In genomic region chr11:85664561-85665481, GRCh38 we compare ENCODE assay signal across 8 cellular contexts. TPM values are rescaled to one million over a fixed set of nuclear protein-coding genes. Genes with fewer than 3 reads are reported as not detected.
A peak's percentile ranks its signal among the peaks of the same experiment; 100 is the strongest.
DNase-seq lines count a peak whose midpoint lies in the region; ATAC-seq and TF ChIP-seq lines count a peak whose summit lies in the region.

Gene CREBZF, minus strand, starts transcription at chr11:85665129. Its CDS starts 254 bp downstream, at chr11:85664875.

- WGBS in right lobe of liver (ENCODE audit: insufficient coverage, low coverage, low lambda C conversion rate, missing lambda C conversion rate), result under 1% methylated on average over 18 of the region's 70 CpGs

- H3K27ac Mint-ChIP-seq in activated CD4-positive, alpha-beta memory T cell treated with anti-CD3 and anti-CD28 coated beads for 36 hours, result peak within 1 kb of the TSS; percentile 99

- peaks cover 29% of the 10 kb centered on the region for H3K4me1 Mint-ChIP-seq in activated CD4-positive, alpha-beta memory T cell treated with anti-CD3 and anti-CD28 coated beads for 36 hours (ENCODE audit: low read depth)

- TF ChIP-seq CTCF in dorsolateral prefrontal cortex (IDR thresholded peaks at IDR 0.05 in 54 of 56, conservative IDR thresholded peaks at IDR 0.05 in 2 of 56; ENCODE audit: low read depth in 1 of 56, partially characterized antibody in 56 of 56) (peak in 41 of 56 donors; percentile 10 to 63 (median 32)), right lobe of liver (IDR thresholded peaks at IDR 0.05) (peak in 1 of 4 donors; percentile 3)

- ATAC-seq in GM19438 (IDR thresholded peaks at IDR 0.05; ENCODE audit: low read depth, unreplicated experiment) (peak; percentile 84), HG03575 (IDR thresholded peaks at IDR 0.05; ENCODE audit: extremely low read depth, insufficient number of reproducible peaks, low FRiP score, unreplicated experiment) (peak; percentile 73), right lobe of liver (peak; percentile 93 to 96 (median 96))

- H3K4me3 Mint-ChIP-seq in activated CD4-positive, alpha-beta memory T cell treated with anti-CD3 and anti-CD28 coated beads for 36 hours, result peak within 1 kb of the TSS; percentile 99

- H3K4me3 ChIP-seq in dorsolateral prefrontal cortex, result peak within 1 kb of the TSS; percentile 69 to 97 (median 87)
- peak within 1 kb of the TSS; percentile 88 to 92 (median 89) for H3K4me3 ChIP-seq in right lobe of liver

- intact Hi-C loops in activated CD4-positive, alpha-beta memory T cell treated with anti-CD3 and anti-CD28 coated beads for 36 hours (cut with micrococcal nuclease), result loop anchor here (1.0 to 10.0 kb wide), 9 partner anchors 17 to 637 kb away; partner anchors contain the start of genes HIKESHI, PICALM and TMEM126B
- intact Hi-C loops in dorsolateral prefrontal cortex (cut with DNase I), result loop anchor here (1.0 to 10.0 kb wide), 3 partner anchors 18 to 640 kb away; partner anchors contain the start of genes TMEM126B (in 2 of the 2) and HIKESHI (in 1 of the 2)
- intact Hi-C loops in right lobe of liver (cut with DNase I), result no loop called here

- peak; percentile 97 for TF ChIP-seq POLR2A in right lobe of liver (IDR thresholded peaks at IDR 0.05)

- H3K27me3 ChIP-seq in dorsolateral prefrontal cortex (no peaks in the 10 kb centered on the region), right lobe of liver (no peaks in the 10 kb centered on the region)

- no peaks in the 10 kb centered on the region for H3K27me3 Mint-ChIP-seq in activated CD4-positive, alpha-beta memory T cell treated with anti-CD3 and anti-CD28 coated beads for 36 hours

- no peaks in the 10 kb centered on the region for H3K9me3 Mint-ChIP-seq in activated CD4-positive, alpha-beta memory T cell treated with anti-CD3 and anti-CD28 coated beads for 36 hours

- H3K9me3 ChIP-seq in right lobe of liver, result no peaks in the 10 kb centered on the region

- peaks cover 0 to 32% (median 9%) of the 10 kb centered on the region in 4 donors for H3K4me1 ChIP-seq in right lobe of liver

- H3K36me3 Mint-ChIP-seq in activated CD4-positive, alpha-beta memory T cell treated with anti-CD3 and anti-CD28 coated beads for 36 hours, result peaks cover 37% of the 10 kb centered on the region

- H3K27ac ChIP-seq in dorsolateral prefrontal cortex (peak within 1 kb of the TSS; percentile 87 to 99 (median 97)), right lobe of liver (peak within 1 kb of the TSS; percentile 89 to 98 (median 94))

- peak; percentile 98 for DNase-seq in CD1c-positive myeloid dendritic cell (ENCODE audit: extremely low spot score)
- DNase-seq in NCI-H82 treated with DMSO at 0.1 percent for 48 hours (lab: John Stamatoyannopoulos, UW; ENCODE audit: unreplicated experiment), result peak; percentile 87
- DNase-seq in activated CD4-positive, alpha-beta memory T cell treated with anti-CD3 and anti-CD28 coated beads for 36 hours, result peak; percentile 97
- DNase-seq in dorsolateral prefrontal cortex, result peak; percentile 88 to 96 (median 94)
- peak; percentile 94 to 96 (median 95) for DNase-seq in right lobe of liver
- DNase-seq in stimulated activated CD4-positive, alpha-beta T cell treated with anti-CD3 and anti-CD28 coated beads, Interleukin-4, amount 100 ng/mL, for 4 hours, result peak; percentile 92

- H3K36me3 ChIP-seq in right lobe of liver, result peaks cover 0 to 16% (median 2%) of the 10 kb centered on the region in 4 donors

- POLR2A ChIA-PET in activated CD4-positive, alpha-beta memory T cell treated with anti-CD3 and anti-CD28 coated beads for 36 hours (lab: Charles Lee), result interaction anchor here (0.6 to 2.6 kb wide), 6 partner anchors 15 to 555 kb away, joined by 3 to 38 read pairs (median 3); partner anchors contain the start of genes TMEM126A and TMEM126B

- CTCF ChIA-PET in activated CD4-positive, alpha-beta memory T cell treated with anti-CD3 and anti-CD28 coated beads for 36 hours (lab: Charles Lee), result interaction anchor here (0.6 to 2.6 kb wide), 7 partner anchors 17 to 190 kb away, joined by 3 to 13 read pairs (median 4); partner anchors contain the start of genes DLG2, TMEM126A and TMEM126B

RNA-seq across cellular contexts. Expression of gene CREBZF, which starts in this region (rescaled TPM):
- 10 to 100 TPM; 40.8 to 45.2 TPM for total RNA-seq in activated CD4-positive, alpha-beta memory T cell treated with anti-CD3 and anti-CD28 coated beads for 36 hours
- total RNA-seq in dorsolateral prefrontal cortex, result 10 to 100 TPM; 41.8 to 87.2 (median 58.4) TPM
- 10 to 100 TPM; 14.1 to 23.0 (median 18.0) TPM for total RNA-seq in right lobe of liver

Comparison
In these comparisons a context has a peak if more than half of its experiments do, and no peak if none do; other contexts are left out.
1. Peak in every context shown above with its lines: DNase-seq, ATAC-seq, H3K4me3 ChIP-seq and H3K27ac ChIP-seq.
2. intact Hi-C loops: an anchor here in activated CD4-positive, alpha-beta memory T cell treated with anti-CD3 and anti-CD28 coated beads for 36 hours (1.0 to 10.0 kb wide) and dorsolateral prefrontal cortex (1.0 to 10.0 kb wide); none called in right lobe of liver.